Comparison of ENCODE assay signal across 9 cellular contexts in genomic region chr1:206560021-206560716, GRCh38. TPM values are rescaled to one million over a fixed set of nuclear protein-coding genes. Genes with fewer than 3 reads are reported as not detected.
DNase-seq lines count a peak whose midpoint lies in the region; ATAC-seq and TF ChIP-seq lines count a peak whose summit lies in the region.
"Had no signal": no experiment of that assay in that cellular context is flagged by ENCODE, and none has a peak within 500 bp of the region (broad histone marks: within the 10 kb centered on the region; RNA-seq: fewer than 3 reads in every experiment).

No MANE protein-coding gene starts in this region.

- H3K9ac ChIP-seq in smooth muscle cell (ENCODE audit: low read depth), result no peak overlapping the region

- H3K27ac ChIP-seq in heart right ventricle, result peak overlapping the region; percentile 11 to 100 (median 56)
- H3K27ac ChIP-seq in smooth muscle cell (ENCODE audit: low read depth), result no peak overlapping the region
- H3K27ac ChIP-seq in sigmoid colon, result peak overlapping the region in 1 of 4 donors; percentile 78

- TF ChIP-seq EP300 in sigmoid colon (IDR thresholded peaks at IDR 0.05), result no peak

- H3K4me1 Mint-ChIP-seq in T-helper 17 cell, result peaks cover 63% of the 10 kb centered on the region

- H3K9me3 ChIP-seq in T-helper 17 cell (ENCODE audit: control insufficient read depth, low read length, poor library complexity, severe bottlenecking) (no peaks in the 10 kb centered on the region), heart right ventricle (no peaks in the 10 kb centered on the region), smooth muscle cell (replicated peaks; ENCODE audit: low read depth) (no peaks in the 10 kb centered on the region), sigmoid colon (no peaks in the 10 kb centered on the region)

- intact Hi-C loops in heart right ventricle (cut with DNase I), result no loop called here
- intact Hi-C loops in sigmoid colon (cut with DNase I), result no loop called here

- ATAC-seq in T-helper 17 cell (no peak), heart right ventricle (peak in 7 of 8 donors; percentile 31 to 80 (median 66)), GM19035 (IDR thresholded peaks at IDR 0.05; ENCODE audit: unreplicated experiment) (no peak)

- no peak for TF ChIP-seq POLR2A in sigmoid colon (IDR thresholded peaks at IDR 0.05)

- no peak overlapping the region for H2AFZ ChIP-seq in smooth muscle cell (ENCODE audit: low read depth)

- H3K79me2 ChIP-seq in smooth muscle cell (ENCODE audit: low read depth), result no peaks in the 10 kb centered on the region

- H3F3A ChIP-seq in smooth muscle cell (ENCODE audit: low read depth), result peaks cover 10% of the 10 kb centered on the region

- peak; percentile 53 for DNase-seq in HT-29 (ENCODE audit: low spot score)
- DNase-seq in T-helper 17 cell, result no peak
- peak in 1 of 2 donors; percentile 44 for DNase-seq in heart right ventricle
- no peak for DNase-seq in smooth muscle cell (lab: John Stamatoyannopoulos, UW; ENCODE audit: unreplicated experiment)
- DNase-seq in sigmoid colon, result no peak
- DNase-seq in NCI-H774 (lab: John Stamatoyannopoulos, UW), result no peak
- DNase-seq: anterior cingulate cortex, HFFc6 had no signal

- H3K27me3 ChIP-seq in heart right ventricle, result no peaks in the 10 kb centered on the region
- no peaks in the 10 kb centered on the region for H3K27me3 ChIP-seq in smooth muscle cell (ENCODE audit: low read depth)
- no peaks in the 10 kb centered on the region for H3K27me3 ChIP-seq in sigmoid colon

- H3K27me3 Mint-ChIP-seq in T-helper 17 cell, result no peaks in the 10 kb centered on the region

- H3K36me3 ChIP-seq in heart right ventricle (peaks cover 0 to 38% (median 0%) of the 10 kb centered on the region in 9 donors), smooth muscle cell (ENCODE audit: low read depth) (no peaks in the 10 kb centered on the region), sigmoid colon (no peaks in the 10 kb centered on the region)

- H3K4me2 ChIP-seq in smooth muscle cell, result peak overlapping the region; percentile 1

- H3K27ac Mint-ChIP-seq in T-helper 17 cell, result peak overlapping the region; percentile 100
- H3K27ac Mint-ChIP-seq: HFFc6 had no signal

- H4K20me1 ChIP-seq in smooth muscle cell (ENCODE audit: low read depth), result no peaks in the 10 kb centered on the region

- H3K36me3 Mint-ChIP-seq in T-helper 17 cell (ENCODE audit: low read depth), result peaks cover 4% of the 10 kb centered on the region

- H3K4me3 ChIP-seq in heart right ventricle, result peak overlapping the region in 1 of 10 donors; percentile 78
- H3K4me3 ChIP-seq in smooth muscle cell, result no peak overlapping the region
- H3K4me3 ChIP-seq in sigmoid colon, result no peak overlapping the region

- TF ChIP-seq CTCF in heart right ventricle (IDR thresholded peaks at IDR 0.05), result no peak
- TF ChIP-seq CTCF in smooth muscle cell (IDR thresholded peaks at IDR 0.05; ENCODE audit: borderline replicate concordance, insufficient read depth, poor library complexity, severe bottlenecking), result no peak
- no peak for TF ChIP-seq CTCF in sigmoid colon (IDR thresholded peaks at IDR 0.05)

- peak overlapping the region; percentile 95 for H3K4me3 Mint-ChIP-seq in T-helper 17 cell
- H3K4me3 Mint-ChIP-seq: HFFc6 had no signal

- WGBS in heart right ventricle, 2 donors, result 54% methylated on average over 10 of the region's 10 CpGs
- 69% methylated on average over 10 of the region's 10 CpGs for WGBS in smooth muscle cell (ENCODE audit: low lambda C conversion rate)
- WGBS in sigmoid colon, 2 donors, result 52 to 54% methylated on average over 10 of the region's 10 CpGs

- peaks cover 12 to 92% (median 50%) of the 10 kb centered on the region in 9 donors for H3K4me1 ChIP-seq in heart right ventricle
- peaks cover 28% of the 10 kb centered on the region for H3K4me1 ChIP-seq in smooth muscle cell (ENCODE audit: low read depth)
- H3K4me1 ChIP-seq in sigmoid colon, result peaks cover 0 to 41% (median 31%) of the 10 kb centered on the region in 4 donors

RNA-seq across cellular contexts. Expression of gene EIF2D, which starts 52.1 kb away (rescaled TPM):
- total RNA-seq in HT-29 (2014; rRNA removed; shearing (Covaris generic)), result 46.0 and 47.4 TPM in 2 replicates
- total RNA-seq in T-helper 17 cell, result 10 to 100 TPM; 43.6 to 45.4 TPM
- total RNA-seq in heart right ventricle, result 10 to 100 TPM; 26.1 to 32.2 (median 29.5) TPM
- polyA plus RNA-seq in heart right ventricle, result 10 to 100 TPM; 16.8 to 35.6 TPM
- 28.9 and 32.5 TPM in 2 replicates for total RNA-seq in smooth muscle cell
- 22.8 and 22.9 TPM in 2 replicates for polyA plus RNA-seq in smooth muscle cell
- 10 to 100 TPM; 43.3 to 59.6 (median 54.8) TPM for total RNA-seq in sigmoid colon
- polyA plus RNA-seq in sigmoid colon, result 10 to 100 TPM; 27.0 to 41.7 (median 29.4) TPM

RNA-seq across cellular contexts. Expression of gene RASSF5, which starts 52.8 kb away (rescaled TPM):
- total RNA-seq in HT-29 (2014; rRNA removed; shearing (Covaris generic)), result 7.9 and 8.8 TPM in 2 replicates
- total RNA-seq in T-helper 17 cell, result 100 to 1,000 TPM; 177 to 188 TPM
- total RNA-seq in heart right ventricle, result 10 to 100 TPM in 3 of 10 donors, 1 to 10 TPM in 7; 5.0 to 26.0 (median 7.0) TPM
- polyA plus RNA-seq in heart right ventricle, result 1 to 10 TPM in 1 of 2 donors, under 1 TPM in 1; 0.90 to 2.4 TPM
- total RNA-seq in smooth muscle cell, result 1.3 and 2.6 TPM in 2 replicates
- 1.6 and 3.3 TPM in 2 replicates for polyA plus RNA-seq in smooth muscle cell
- 1 to 10 TPM; 3.6 to 6.9 (median 4.8) TPM for total RNA-seq in sigmoid colon
- polyA plus RNA-seq in sigmoid colon, result 10 to 100 TPM in 1 of 3 donors, 1 to 10 TPM in 2; 2.5 to 25.9 (median 4.2) TPM

Comparison
In these comparisons a context has a peak if more than half of its experiments do, and no peak if none do; other contexts are left out.
1. ATAC-seq: peak in heart right ventricle (7 of 8); none in T-helper 17 cell (single experiment) and GM19035 (single experiment).
2. RNA of gene RASSF5, which starts 52.8 kb away (total RNA-seq): 177 to 188 TPM in T-helper 17 cell; 7.9 to 8.8 TPM in HT-29, 5.0 to 26.0 TPM in heart right ventricle, 3.6 to 6.9 TPM in sigmoid colon and 1.3 to 2.6 TPM in smooth muscle cell; every median in the first group is over 4 times any median in the second.